Comparison of ENCODE assay signal across 1 cellular context in genomic region chr9:136837146-136837855, GRCh38.
TF ChIP-seq lines count a peak whose summit lies in the region.

No MANE protein-coding gene starts in this region.

TF ChIP-seq in HepG2, 621 proteins besides CTCF, POLR2A, EP300 and RAD21:
- TF ChIP-seq AGO1 (IDR thresholded peaks at IDR 0.05; ENCODE audit: low read depth, low read length, poor library complexity, severe bottlenecking) = peak; percentile 79
- no peak for TF ChIP-seq CBFB (CRISPR knock-in tag; IDR thresholded peaks at IDR 0.05)
- peak; percentile 3 for TF ChIP-seq AGO2 (optimal IDR thresholded peaks at IDR 0.05; ENCODE audit: low read depth, low read length)
TF ChIP-seq in HepG2: peak in this region for 2.
